ENCODE assay signal across 15 cellular contexts in genomic region chr10:60513281-60513680, GRCh38.
A peak's percentile ranks its signal among the peaks of the same experiment; 100 is the strongest.
DNase-seq lines count a peak whose midpoint lies in the region; ATAC-seq and TF ChIP-seq lines count a peak whose summit lies in the region.
"Had no signal": no experiment of that assay in that cellular context is flagged by ENCODE, and none has a peak within 500 bp of the region (broad histone marks: within the 10 kb centered on the region; RNA-seq: fewer than 3 reads in every experiment).

No MANE protein-coding gene starts in this region.

- no peak overlapping the region for H3K27ac Mint-ChIP-seq in activated B cell treated with CpG ODN at 0.5 μM for 24 hours
- H3K27ac Mint-ChIP-seq: activated naive CD8-positive, alpha-beta T cell had no signal

- no peaks in the 10 kb centered on the region for H3K27me3 Mint-ChIP-seq in activated B cell treated with CpG ODN at 0.5 μM for 24 hours
- H3K27me3 Mint-ChIP-seq: activated naive CD8-positive, alpha-beta T cell had no signal

- intact Hi-C loops in activated B cell treated with CpG ODN at 0.5 μM for 24 hours (cut with micrococcal nuclease) = no loop called here

- H3K9me3 Mint-ChIP-seq in activated B cell treated with CpG ODN at 0.5 μM for 24 hours = no peaks in the 10 kb centered on the region

- H3K4me1 Mint-ChIP-seq in activated B cell treated with CpG ODN at 0.5 μM for 24 hours = peaks cover 20% of the 10 kb centered on the region

- no peaks in the 10 kb centered on the region for H3K36me3 Mint-ChIP-seq in activated B cell treated with CpG ODN at 0.5 μM for 24 hours (ENCODE audit: low read depth)
- H3K36me3 Mint-ChIP-seq: activated naive CD8-positive, alpha-beta T cell had no signal

- ATAC-seq in GM18861 (IDR thresholded peaks at IDR 0.05; ENCODE audit: unreplicated experiment) (peak; percentile 92), GM21723 (IDR thresholded peaks at IDR 0.05; ENCODE audit: unreplicated experiment) (peak; percentile 59), HG03457 (IDR thresholded peaks at IDR 0.05; ENCODE audit: unreplicated experiment) (peak; percentile 84), activated B cell treated with CpG ODN at 0.5 μM for 24 hours (ENCODE audit: low read depth) (peak; percentile 80), HG02973 (IDR thresholded peaks at IDR 0.05; ENCODE audit: unreplicated experiment) (no peak)

- no peak for DNase-seq in activated B cell treated with CpG ODN at 0.5 μM for 24 hours
- DNase-seq in retina = no peak
- DNase-seq in NCI-H2081 (lab: John Stamatoyannopoulos, UW) = no peak
- no peak for DNase-seq in GM19240 (ENCODE audit: insufficient read length, low spot score)
- DNase-seq: activated CD4-positive, alpha-beta T cell treated with anti-CD3 and anti-CD28 coated beads for 4 hours; hippocampal formation; NCI-H2107; NCI-H774; T-helper 2 cell; trophoblast cell had no signal

- no peak overlapping the region for H3K4me3 Mint-ChIP-seq in activated B cell treated with CpG ODN at 0.5 μM for 24 hours
- H3K4me3 Mint-ChIP-seq: activated naive CD8-positive, alpha-beta T cell had no signal

- TF ChIP-seq CTCF in activated B cell treated with CpG ODN at 0.5 μM for 24 hours (IDR thresholded peaks at IDR 0.05) = no peak

- CTCF ChIA-PET in activated B cell treated with CpG ODN at 0.5 μM for 24 hours (lab: Charles Lee) = no interaction called here

- POLR2A ChIA-PET in activated B cell treated with CpG ODN at 0.5 μM for 24 hours (lab: Charles Lee) = no interaction called here
